Comparison of ENCODE assay signal across 1 cellular context in the genomic region with DNA sequence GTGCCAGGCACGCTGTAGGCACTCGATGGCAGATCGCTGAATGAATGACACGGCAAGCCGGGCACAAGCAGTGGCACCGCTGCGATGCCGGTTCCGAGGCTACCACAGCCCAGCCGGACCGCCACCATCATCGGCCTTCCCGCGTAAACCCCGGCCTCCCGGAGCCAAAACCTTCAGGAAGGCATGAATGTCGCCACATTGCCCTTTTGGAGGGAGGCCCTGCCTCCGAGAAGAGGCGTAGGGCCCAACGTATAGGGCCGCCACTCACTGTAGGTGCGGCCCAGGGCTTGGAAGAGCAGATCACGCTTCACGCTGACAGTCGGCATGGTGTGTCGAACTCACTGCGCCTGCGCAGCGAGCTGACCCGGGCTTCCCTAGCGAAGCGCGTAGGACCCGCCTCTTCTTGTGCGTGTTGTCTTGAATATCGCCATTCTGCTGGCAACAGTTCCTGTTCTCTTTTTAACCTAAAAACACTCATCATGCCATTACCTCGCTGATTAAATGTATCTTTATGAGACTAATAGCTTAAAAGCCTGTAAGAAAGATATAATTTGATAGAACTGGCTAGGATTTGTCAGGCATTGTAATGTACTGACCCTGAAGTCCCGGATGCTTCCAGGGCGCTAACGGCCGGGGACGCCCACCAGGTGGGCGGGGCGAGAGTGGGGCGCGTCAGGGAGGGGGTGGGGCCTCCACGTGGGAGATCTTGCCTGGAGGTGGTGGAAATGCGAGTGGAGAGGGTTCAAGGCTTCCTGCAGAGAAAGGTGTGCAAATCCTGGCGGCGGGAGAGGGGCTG.
TF ChIP-seq lines count a peak whose summit lies in the region.

A gene (minus strand): TSS at position 345 of the 796 bp plus-strand sequence. CDS start 19 bp downstream, at position 326.

TF ChIP-seq in GM12878, 131 proteins besides CTCF, POLR2A, EP300 and RAD21 (continued from another document):
- TF ChIP-seq, protein P1, sequence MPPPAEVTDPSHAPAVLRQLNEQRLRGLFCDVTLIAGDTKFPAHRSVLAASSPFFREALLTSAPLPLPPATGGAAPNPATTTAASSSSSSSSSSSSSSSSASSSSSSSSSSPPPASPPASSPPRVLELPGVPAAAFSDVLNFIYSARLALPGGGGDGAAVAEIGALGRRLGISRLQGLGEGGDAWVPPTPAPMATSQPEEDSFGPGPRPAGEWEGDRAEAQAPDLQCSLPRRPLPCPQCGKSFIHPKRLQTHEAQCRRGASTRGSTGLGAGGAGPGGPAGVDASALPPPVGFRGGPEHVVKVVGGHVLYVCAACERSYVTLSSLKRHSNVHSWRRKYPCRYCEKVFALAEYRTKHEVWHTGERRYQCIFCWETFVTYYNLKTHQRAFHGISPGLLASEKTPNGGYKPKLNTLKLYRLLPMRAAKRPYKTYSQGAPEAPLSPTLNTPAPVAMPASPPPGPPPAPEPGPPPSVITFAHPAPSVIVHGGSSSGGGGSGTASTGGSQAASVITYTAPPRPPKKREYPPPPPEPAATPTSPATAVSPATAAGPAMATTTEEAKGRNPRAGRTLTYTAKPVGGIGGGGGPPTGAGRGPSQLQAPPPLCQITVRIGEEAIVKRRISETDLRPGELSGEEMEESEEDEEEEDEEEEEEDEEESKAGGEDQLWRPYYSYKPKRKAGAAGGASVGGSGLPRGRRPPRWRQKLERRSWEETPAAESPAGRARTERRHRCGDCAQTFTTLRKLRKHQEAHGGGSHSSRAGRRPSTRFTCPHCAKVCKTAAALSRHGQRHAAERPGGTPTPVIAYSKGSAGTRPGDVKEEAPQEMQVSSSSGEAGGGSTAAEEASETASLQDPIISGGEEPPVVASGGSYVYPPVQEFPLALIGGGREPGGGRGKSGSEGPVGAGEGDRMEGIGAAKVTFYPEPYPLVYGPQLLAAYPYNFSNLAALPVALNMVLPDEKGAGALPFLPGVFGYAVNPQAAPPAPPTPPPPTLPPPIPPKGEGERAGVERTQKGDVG (CRISPR knock-in tag; IDR thresholded peaks at IDR 0.05), result no peak
- TF ChIP-seq ETV6 (conservative IDR thresholded peaks at IDR 0.05 in 1 of 2, IDR thresholded peaks at IDR 0.05 in 1 of 2; ENCODE audit: borderline replicate concordance in 1 of 2, low read depth in 1 of 2) (no peak), RB1 (IDR thresholded peaks at IDR 0.05; ENCODE audit: borderline replicate concordance) (peak; percentile 90; the same call in 1 of the 2 replicates), JUNB (IDR thresholded peaks at IDR 0.05) (no peak), SIN3A (IDR thresholded peaks at IDR 0.05; ENCODE audit: low read depth, low read length) (peak; percentile 85; the same call in 1 of the 2 replicates), HDAC2 (IDR thresholded peaks at IDR 0.05) (no peak), ZZZ3 (IDR thresholded peaks at IDR 0.05; ENCODE audit: control insufficient read depth, insufficient read length, low read depth) (no peak), ZNF24 (IDR thresholded peaks at IDR 0.05) (no peak), ZNF217 (IDR thresholded peaks at IDR 0.05) (no peak), CHD4 (IDR thresholded peaks at IDR 0.05) (no peak), ZNF384 (IDR thresholded peaks at IDR 0.05; ENCODE audit: borderline replicate concordance, low read depth, low read length) (no peak), CBFB (IDR thresholded peaks at IDR 0.05; ENCODE audit: low read depth) (peak; percentile 75)
- TF ChIP-seq, protein P2, sequence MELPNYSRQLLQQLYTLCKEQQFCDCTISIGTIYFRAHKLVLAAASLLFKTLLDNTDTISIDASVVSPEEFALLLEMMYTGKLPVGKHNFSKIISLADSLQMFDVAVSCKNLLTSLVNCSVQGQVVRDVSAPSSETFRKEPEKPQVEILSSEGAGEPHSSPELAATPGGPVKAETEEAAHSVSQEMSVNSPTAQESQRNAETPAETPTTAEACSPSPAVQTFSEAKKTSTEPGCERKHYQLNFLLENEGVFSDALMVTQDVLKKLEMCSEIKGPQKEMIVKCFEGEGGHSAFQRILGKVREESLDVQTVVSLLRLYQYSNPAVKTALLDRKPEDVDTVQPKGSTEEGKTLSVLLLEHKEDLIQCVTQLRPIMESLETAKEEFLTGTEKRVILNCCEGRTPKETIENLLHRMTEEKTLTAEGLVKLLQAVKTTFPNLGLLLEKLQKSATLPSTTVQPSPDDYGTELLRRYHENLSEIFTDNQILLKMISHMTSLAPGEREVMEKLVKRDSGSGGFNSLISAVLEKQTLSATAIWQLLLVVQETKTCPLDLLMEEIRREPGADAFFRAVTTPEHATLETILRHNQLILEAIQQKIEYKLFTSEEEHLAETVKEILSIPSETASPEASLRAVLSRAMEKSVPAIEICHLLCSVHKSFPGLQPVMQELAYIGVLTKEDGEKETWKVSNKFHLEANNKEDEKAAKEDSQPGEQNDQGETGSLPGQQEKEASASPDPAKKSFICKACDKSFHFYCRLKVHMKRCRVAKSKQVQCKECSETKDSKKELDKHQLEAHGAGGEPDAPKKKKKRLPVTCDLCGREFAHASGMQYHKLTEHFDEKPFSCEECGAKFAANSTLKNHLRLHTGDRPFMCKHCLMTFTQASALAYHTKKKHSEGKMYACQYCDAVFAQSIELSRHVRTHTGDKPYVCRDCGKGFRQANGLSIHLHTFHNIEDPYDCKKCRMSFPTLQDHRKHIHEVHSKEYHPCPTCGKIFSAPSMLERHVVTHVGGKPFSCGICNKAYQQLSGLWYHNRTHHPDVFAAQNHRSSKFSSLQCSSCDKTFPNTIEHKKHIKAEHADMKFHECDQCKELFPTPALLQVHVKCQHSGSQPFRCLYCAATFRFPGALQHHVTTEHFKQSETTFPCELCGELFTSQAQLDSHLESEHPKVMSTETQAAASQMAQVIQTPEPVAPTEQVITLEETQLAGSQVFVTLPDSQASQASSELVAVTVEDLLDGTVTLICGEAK (IDR thresholded peaks at IDR 0.05; ENCODE audit: borderline replicate concordance), result peak; percentile 27; the same call in 1 of the 2 replicates
- TF ChIP-seq, protein P3, sequence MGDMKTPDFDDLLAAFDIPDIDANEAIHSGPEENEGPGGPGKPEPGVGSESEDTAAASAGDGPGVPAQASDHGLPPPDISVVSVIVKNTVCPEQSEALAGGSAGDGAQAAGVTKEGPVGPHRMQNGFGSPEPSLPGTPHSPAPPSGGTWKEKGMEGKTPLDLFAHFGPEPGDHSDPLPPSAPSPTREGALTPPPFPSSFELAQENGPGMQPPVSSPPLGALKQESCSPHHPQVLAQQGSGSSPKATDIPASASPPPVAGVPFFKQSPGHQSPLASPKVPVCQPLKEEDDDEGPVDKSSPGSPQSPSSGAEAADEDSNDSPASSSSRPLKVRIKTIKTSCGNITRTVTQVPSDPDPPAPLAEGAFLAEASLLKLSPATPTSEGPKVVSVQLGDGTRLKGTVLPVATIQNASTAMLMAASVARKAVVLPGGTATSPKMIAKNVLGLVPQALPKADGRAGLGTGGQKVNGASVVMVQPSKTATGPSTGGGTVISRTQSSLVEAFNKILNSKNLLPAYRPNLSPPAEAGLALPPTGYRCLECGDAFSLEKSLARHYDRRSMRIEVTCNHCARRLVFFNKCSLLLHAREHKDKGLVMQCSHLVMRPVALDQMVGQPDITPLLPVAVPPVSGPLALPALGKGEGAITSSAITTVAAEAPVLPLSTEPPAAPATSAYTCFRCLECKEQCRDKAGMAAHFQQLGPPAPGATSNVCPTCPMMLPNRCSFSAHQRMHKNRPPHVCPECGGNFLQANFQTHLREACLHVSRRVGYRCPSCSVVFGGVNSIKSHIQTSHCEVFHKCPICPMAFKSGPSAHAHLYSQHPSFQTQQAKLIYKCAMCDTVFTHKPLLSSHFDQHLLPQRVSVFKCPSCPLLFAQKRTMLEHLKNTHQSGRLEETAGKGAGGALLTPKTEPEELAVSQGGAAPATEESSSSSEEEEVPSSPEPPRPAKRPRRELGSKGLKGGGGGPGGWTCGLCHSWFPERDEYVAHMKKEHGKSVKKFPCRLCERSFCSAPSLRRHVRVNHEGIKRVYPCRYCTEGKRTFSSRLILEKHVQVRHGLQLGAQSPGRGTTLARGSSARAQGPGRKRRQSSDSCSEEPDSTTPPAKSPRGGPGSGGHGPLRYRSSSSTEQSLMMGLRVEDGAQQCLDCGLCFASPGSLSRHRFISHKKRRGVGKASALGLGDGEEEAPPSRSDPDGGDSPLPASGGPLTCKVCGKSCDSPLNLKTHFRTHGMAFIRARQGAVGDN (IDR thresholded peaks at IDR 0.05), result no peak
